In genomic region chr11:10653242-10653641, GRCh38 we compare ENCODE assay signal across 2 cellular contexts.
TF ChIP-seq lines count a peak whose summit lies in the region.

No MANE protein-coding gene starts in this region.

TF ChIP-seq in HCT116, 20 proteins besides CTCF, POLR2A, EP300 and RAD21:
- TF ChIP-seq EZH2phosphoT487 (IDR thresholded peaks at IDR 0.05; ENCODE audit: borderline replicate concordance) = no peak
- no peak for TF ChIP-seq POLR2AphosphoS5 (IDR thresholded peaks at IDR 0.05; ENCODE audit: low read depth, low read length)
- TF ChIP-seq TCF7L2 (IDR thresholded peaks at IDR 0.05; ENCODE audit: borderline replicate concordance, extremely low read depth, insufficient read depth, insufficient read length) = no peak
- TF ChIP-seq FOSL1 (IDR thresholded peaks at IDR 0.05; ENCODE audit: low read depth) = no peak
- no peak for TF ChIP-seq CBX3 (IDR thresholded peaks at IDR 0.05; ENCODE audit: low read depth)
- TF ChIP-seq JUND (IDR thresholded peaks at IDR 0.05) = no peak
- TF ChIP-seq EGR1 (IDR thresholded peaks at IDR 0.05; ENCODE audit: low read depth) = no peak
- TF ChIP-seq YY1 (IDR thresholded peaks at IDR 0.05; ENCODE audit: extremely low read depth, insufficient replicate concordance, low read depth, low read length) = no peak
- TF ChIP-seq REST (IDR thresholded peaks at IDR 0.05; ENCODE audit: low read depth) = no peak
- TF ChIP-seq EZH2 (IDR thresholded peaks at IDR 0.05) = no peak
- no peak for TF ChIP-seq ATF3 (IDR thresholded peaks at IDR 0.05)
- no peak for TF ChIP-seq SIN3A (IDR thresholded peaks at IDR 0.05; ENCODE audit: low read depth)
- TF ChIP-seq SP1 (IDR thresholded peaks at IDR 0.05; ENCODE audit: low read depth) = no peak
- TF ChIP-seq ZFX (IDR thresholded peaks at IDR 0.05) = no peak
- no peak for TF ChIP-seq ZNF274 (IDR thresholded peaks at IDR 0.05; ENCODE audit: low read depth, low read length)
- no peak for TF ChIP-seq CEBPB (IDR thresholded peaks at IDR 0.05; ENCODE audit: low read depth)

TF ChIP-seq in K562, 482 proteins besides CTCF, POLR2A, EP300 and RAD21:
- TF ChIP-seq ZNF77 (CRISPR knock-in tag; IDR thresholded peaks at IDR 0.05) (no peak), SAFB (IDR thresholded peaks at IDR 0.05; ENCODE audit: borderline replicate concordance, low read depth, low read length) (no peak), FOXO4 (CRISPR knock-in tag; IDR thresholded peaks at IDR 0.05) (no peak), UBTF (IDR thresholded peaks at IDR 0.05; ENCODE audit: borderline replicate concordance in 1 of 2, low read depth in 2 of 2, low read length in 2 of 2) (no peak), ZNF398 (CRISPR knock-in tag; IDR thresholded peaks at IDR 0.05) (no peak), HMG20B (CRISPR knock-in tag; IDR thresholded peaks at IDR 0.05) (no peak)
